In genomic region chr10:103554488-103555320, GRCh38 we compare ENCODE assay signal across 8 cellular contexts.
DNase-seq lines count a peak whose midpoint lies in the region; ATAC-seq and TF ChIP-seq lines count a peak whose summit lies in the region.

No MANE protein-coding gene starts in this region.

- TF ChIP-seq CTCF in progenitor cell of endocrine pancreas (IDR thresholded peaks at IDR 0.05; ENCODE audit: unreplicated experiment), result no peak

- peak overlapping the region; percentile 70 for H3K4me3 Mint-ChIP-seq in progenitor cell of endocrine pancreas (ENCODE audit: low read depth)

- peaks cover 10% of the 10 kb centered on the region for H3K4me1 Mint-ChIP-seq in progenitor cell of endocrine pancreas (ENCODE audit: low read depth)

- ATAC-seq in left cardiac atrium (peak; percentile 72 to 85), GM18520 (IDR thresholded peaks at IDR 0.05; ENCODE audit: unreplicated experiment) (no peak)

- H3K36me3 Mint-ChIP-seq in progenitor cell of endocrine pancreas (ENCODE audit: insufficient read depth), result no peaks in the 10 kb centered on the region

- peak overlapping the region; percentile 60 for H3K27ac Mint-ChIP-seq in progenitor cell of endocrine pancreas

- H3K9me3 Mint-ChIP-seq in progenitor cell of endocrine pancreas (ENCODE audit: low read depth), result no peaks in the 10 kb centered on the region

- DNase-seq in stimulated activated CD4-positive, alpha-beta T cell treated with anti-CD3 and anti-CD28 coated beads, Interleukin-12 subunit alpha, Interleukin-12 subunit beta, amount 100 ng/mL, for 4 hours, result peak; percentile 8
- no peak for DNase-seq in stimulated activated CD4-positive, alpha-beta T cell treated with anti-CD3 and anti-CD28 coated beads, Interleukin-4, amount 100 ng/mL, for 24 hours
- DNase-seq in NCI-H748 (lab: John Stamatoyannopoulos, UW; ENCODE audit: unreplicated experiment) (peak; percentile 88), amniotic epithelial cell (ENCODE audit: low read depth) (peak; percentile 53), left cardiac atrium (peak; percentile 50), progenitor cell of endocrine pancreas (ENCODE audit: low spot score, unreplicated experiment) (no peak)
- no peak for DNase-seq in stimulated activated CD8-positive, alpha-beta memory T cell treated with anti-CD3 and anti-CD28 coated beads, Interleukin-4, amount 100 ng/mL, for 48 hours

- intact Hi-C loops in left cardiac atrium (cut with DNase I), result no loop called here

- H3K27me3 Mint-ChIP-seq in progenitor cell of endocrine pancreas, result peaks cover 49% of the 10 kb centered on the region

Comparison
In these comparisons a context has a peak if more than half of its experiments do, and no peak if none do; other contexts are left out.
1. DNase-seq: peak in stimulated activated CD4-positive, alpha-beta T cell treated with anti-CD3 and anti-CD28 coated beads, Interleukin-12 subunit alpha, Interleukin-12 subunit beta, amount 100 ng/mL, for 4 hours (single experiment), NCI-H748 (single experiment), amniotic epithelial cell (single experiment) and left cardiac atrium (single experiment); none in stimulated activated CD4-positive, alpha-beta T cell treated with anti-CD3 and anti-CD28 coated beads, Interleukin-4, amount 100 ng/mL, for 24 hours (single experiment), progenitor cell of endocrine pancreas (single experiment) and stimulated activated CD8-positive, alpha-beta memory T cell treated with anti-CD3 and anti-CD28 coated beads, Interleukin-4, amount 100 ng/mL, for 48 hours (single experiment).